8 cellular contexts compared by ENCODE assay signal in the genomic region with DNA sequence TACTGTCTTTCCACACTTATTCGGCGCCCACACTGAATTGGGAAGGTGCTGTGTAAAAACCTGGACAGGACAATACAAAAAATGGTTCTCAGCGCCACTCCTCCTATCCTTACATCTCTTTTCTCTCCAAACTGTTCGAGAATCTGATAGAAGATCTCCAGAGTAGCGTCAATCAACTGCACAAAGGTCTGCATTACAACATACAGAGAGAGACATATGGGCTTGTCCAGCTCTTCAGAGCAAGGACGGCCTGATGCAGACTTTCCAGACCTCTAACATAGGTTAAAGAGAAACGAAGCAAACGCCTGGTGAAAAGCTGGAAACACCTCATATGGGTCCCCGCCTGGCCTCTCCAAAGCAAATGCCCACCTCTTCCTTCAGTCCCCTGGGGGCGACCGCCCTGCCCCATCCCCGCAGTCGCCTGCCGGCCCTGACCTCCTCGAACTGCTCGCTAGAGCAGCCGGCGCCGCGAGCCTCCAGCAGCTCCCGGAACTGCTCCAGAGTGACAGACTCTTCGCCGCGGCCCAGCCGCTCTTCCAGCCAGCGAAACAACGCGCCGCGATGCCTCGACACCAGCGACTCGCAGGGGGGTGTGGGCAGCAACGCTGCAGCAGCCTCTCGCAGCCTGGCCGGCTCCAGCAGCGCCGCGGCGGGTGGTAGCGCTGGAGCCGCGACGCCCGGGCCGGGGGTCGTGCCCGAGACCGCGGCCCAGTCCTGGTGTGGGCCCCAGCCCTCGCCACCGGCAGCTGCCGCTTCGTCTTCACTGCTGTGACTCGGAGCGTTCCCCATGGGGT. TPM values are rescaled to one million over a fixed set of nuclear protein-coding genes. Genes with fewer than 3 reads are reported as not detected.
DNase-seq lines count a peak whose midpoint lies in the region; TF ChIP-seq lines count a peak whose summit lies in the region.

No MANE protein-coding gene starts in this region.

- H3K27ac ChIP-seq in HEK293 (ENCODE audit: extremely low read depth, low read depth, low read length) = peak overlapping the region; percentile 96
- peak overlapping the region; percentile 79 to 100 (median 99) for H3K27ac ChIP-seq in adrenal gland
- H3K27ac ChIP-seq in spleen = peak overlapping the region; percentile 93 to 100 (median 100)

- no peak for TF ChIP-seq CTCF in GM12865 (IDR thresholded peaks at IDR 0.05; ENCODE audit: insufficient read depth, low read depth, low read length, missing control alignments)
- TF ChIP-seq CTCF in HEK293 (tag by site-specific recombination; IDR thresholded peaks at IDR 0.05) = no peak
- no peak for TF ChIP-seq CTCF in adrenal gland (IDR thresholded peaks at IDR 0.05)
- no peak for TF ChIP-seq CTCF in spleen (IDR thresholded peaks at IDR 0.05 in 8 of 11, conservative IDR thresholded peaks at IDR 0.05 in 3 of 11)

- no peak for TF ChIP-seq POLR2A in adrenal gland (IDR thresholded peaks at IDR 0.05)
- TF ChIP-seq POLR2A in spleen (IDR thresholded peaks at IDR 0.05) = no peak

- WGBS in adrenal gland, 4 donors = 3 to 18% (median 6%) methylated on average over 9 to 56 of the region's 56 CpGs
- 4 to 7% (median 5%) methylated on average over 34 to 56 of the region's 56 CpGs for WGBS in spleen, 5 donors

- DNase-seq in GM12865 (ENCODE audit: low read depth) (peak; percentile 47), OCI-M1 (lab: John Stamatoyannopoulos, UW) (peak; percentile 51), adrenal gland (peak; percentile 46 to 65 (median 55)), spleen (no peak), SKM-1 treated with dmso at 0.1 percent for 144 hours (lab: John Stamatoyannopoulos, UW; ENCODE audit: unreplicated experiment) (no peak)
- no peak for DNase-seq in central memory CD4-positive, alpha-beta T cell

- peak overlapping the region; percentile 78 for H3K4me3 ChIP-seq in GM12865 (ENCODE audit: low read depth, low read length)
- peak overlapping the region; percentile 89 for H3K4me3 ChIP-seq in HEK293 (ENCODE audit: low read depth, low read length)
- peak overlapping the region; percentile 18 to 98 (median 90) for H3K4me3 ChIP-seq in adrenal gland
- peak overlapping the region; percentile 93 for H3K4me3 ChIP-seq in iPS-11a (ENCODE audit: low read depth, low read length)
- peak overlapping the region; percentile 85 to 100 (median 98) for H3K4me3 ChIP-seq in spleen

- H3K36me3 ChIP-seq in HEK293 (ENCODE audit: control insufficient read depth in 2 of 2, insufficient read depth in 1 of 2, low read length in 2 of 2) (peaks cover 0 to 21% of the 10 kb centered on the region in 2 experiments; a peak in 1 of 3 replicates), adrenal gland (replicated peaks in 1 of 2) (no peaks in the 10 kb centered on the region), spleen (peaks cover 0 to 35% (median 0%) of the 10 kb centered on the region in 6 donors)

- H3K4me1 ChIP-seq in HEK293 (ENCODE audit: control insufficient read depth, insufficient read depth, low read length) (peaks cover 19% of the 10 kb centered on the region), adrenal gland (replicated peaks in 1 of 2) (peaks cover 24 to 46% of the 10 kb centered on the region in 2 donors), spleen (peaks cover 17 to 69% (median 63%) of the 10 kb centered on the region in 6 donors)

- POLR2A ChIA-PET in HEK293 (lab: Yijun Ruan, JAX) = interaction anchor here (0.6 to 5.3 kb wide), 17 partner anchors 9 to 1822 kb away, joined by 3 to 98 read pairs (median 4); a partner anchor contains a TSS

- intact Hi-C loops in adrenal gland (cut with DNase I) = no loop called here
- intact Hi-C loops in spleen (cut with DNase I; ENCODE audit: low total_unique reads) = no loop called here

- H3K27me3 ChIP-seq in adrenal gland (no peaks in the 10 kb centered on the region), spleen (replicated peaks in 1 of 7) (no peaks in the 10 kb centered on the region)

- H3K9me3 ChIP-seq in HEK293 (ENCODE audit: control insufficient read depth, insufficient read depth, low read depth, low read length) = no peaks in the 10 kb centered on the region
- no peaks in the 10 kb centered on the region for H3K9me3 ChIP-seq in adrenal gland (replicated peaks in 1 of 3)
- H3K9me3 ChIP-seq in spleen = no peaks in the 10 kb centered on the region

- CTCF ChIA-PET in HEK293 (lab: Yijun Ruan, JAX) = interaction anchor here (0.7 kb wide), 2 partner anchors 110 to 219 kb away, joined by 3 read pairs; no protein-coding TSS in a partner anchor

TF ChIP-seq in HEK293, 187 proteins besides CTCF, POLR2A, EP300 and RAD21 (continues in another document):
- peak; percentile 92 for TF ChIP-seq GLIS2 (tag by site-specific recombination; IDR thresholded peaks at IDR 0.05)
- no peak for TF ChIP-seq ZBTB20 (tag by site-specific recombination; IDR thresholded peaks at IDR 0.05)
- TF ChIP-seq GLIS1 (tag by site-specific recombination; IDR thresholded peaks at IDR 0.05) = peak; percentile 74
- no peak for TF ChIP-seq ZNF621 (tag by site-specific recombination; IDR thresholded peaks at IDR 0.05)
- no peak for TF ChIP-seq ZNF121 (tag by site-specific recombination; IDR thresholded peaks at IDR 0.05)
- peak; percentile 49 for TF ChIP-seq ZFHX2 (tag by site-specific recombination; conservative IDR thresholded peaks at IDR 0.05)
- TF ChIP-seq ZNF501 (tag by site-specific recombination; IDR thresholded peaks at IDR 0.05) = no peak
- no peak for TF ChIP-seq ZNF423 (tag by site-specific recombination; IDR thresholded peaks at IDR 0.05)
- no peak for TF ChIP-seq ZNF791 (tag by site-specific recombination; IDR thresholded peaks at IDR 0.05)
- 0 out of 2 replicates have a peak, but pooled peaks have one; percentile 48 for TF ChIP-seq HOXD13 (CRISPR knock-in tag; IDR thresholded peaks at IDR 0.05; ENCODE audit: borderline replicate concordance)
- no peak for TF ChIP-seq ZNF175 (tag by site-specific recombination; IDR thresholded peaks at IDR 0.05)
- peak; percentile 99 for TF ChIP-seq ZNF341 (tag by site-specific recombination; IDR thresholded peaks at IDR 0.05; ENCODE audit: low read depth)
- TF ChIP-seq, protein P1, sequence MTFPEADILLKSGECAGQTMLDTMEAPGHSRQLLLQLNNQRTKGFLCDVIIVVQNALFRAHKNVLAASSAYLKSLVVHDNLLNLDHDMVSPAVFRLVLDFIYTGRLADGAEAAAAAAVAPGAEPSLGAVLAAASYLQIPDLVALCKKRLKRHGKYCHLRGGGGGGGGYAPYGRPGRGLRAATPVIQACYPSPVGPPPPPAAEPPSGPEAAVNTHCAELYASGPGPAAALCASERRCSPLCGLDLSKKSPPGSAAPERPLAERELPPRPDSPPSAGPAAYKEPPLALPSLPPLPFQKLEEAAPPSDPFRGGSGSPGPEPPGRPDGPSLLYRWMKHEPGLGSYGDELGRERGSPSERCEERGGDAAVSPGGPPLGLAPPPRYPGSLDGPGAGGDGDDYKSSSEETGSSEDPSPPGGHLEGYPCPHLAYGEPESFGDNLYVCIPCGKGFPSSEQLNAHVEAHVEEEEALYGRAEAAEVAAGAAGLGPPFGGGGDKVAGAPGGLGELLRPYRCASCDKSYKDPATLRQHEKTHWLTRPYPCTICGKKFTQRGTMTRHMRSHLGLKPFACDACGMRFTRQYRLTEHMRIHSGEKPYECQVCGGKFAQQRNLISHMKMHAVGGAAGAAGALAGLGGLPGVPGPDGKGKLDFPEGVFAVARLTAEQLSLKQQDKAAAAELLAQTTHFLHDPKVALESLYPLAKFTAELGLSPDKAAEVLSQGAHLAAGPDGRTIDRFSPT (tag by site-specific recombination; IDR thresholded peaks at IDR 0.05) = 0 out of 2 replicates have a peak, but pooled peaks have one; percentile 28
- no peak for TF ChIP-seq SP7 (tag by site-specific recombination; IDR thresholded peaks at IDR 0.05)
- 0 out of 2 replicates have a peak, but pooled peaks have one; percentile 20 for TF ChIP-seq ZNF37A (tag by site-specific recombination; IDR thresholded peaks at IDR 0.05)
- TF ChIP-seq, protein P2, sequence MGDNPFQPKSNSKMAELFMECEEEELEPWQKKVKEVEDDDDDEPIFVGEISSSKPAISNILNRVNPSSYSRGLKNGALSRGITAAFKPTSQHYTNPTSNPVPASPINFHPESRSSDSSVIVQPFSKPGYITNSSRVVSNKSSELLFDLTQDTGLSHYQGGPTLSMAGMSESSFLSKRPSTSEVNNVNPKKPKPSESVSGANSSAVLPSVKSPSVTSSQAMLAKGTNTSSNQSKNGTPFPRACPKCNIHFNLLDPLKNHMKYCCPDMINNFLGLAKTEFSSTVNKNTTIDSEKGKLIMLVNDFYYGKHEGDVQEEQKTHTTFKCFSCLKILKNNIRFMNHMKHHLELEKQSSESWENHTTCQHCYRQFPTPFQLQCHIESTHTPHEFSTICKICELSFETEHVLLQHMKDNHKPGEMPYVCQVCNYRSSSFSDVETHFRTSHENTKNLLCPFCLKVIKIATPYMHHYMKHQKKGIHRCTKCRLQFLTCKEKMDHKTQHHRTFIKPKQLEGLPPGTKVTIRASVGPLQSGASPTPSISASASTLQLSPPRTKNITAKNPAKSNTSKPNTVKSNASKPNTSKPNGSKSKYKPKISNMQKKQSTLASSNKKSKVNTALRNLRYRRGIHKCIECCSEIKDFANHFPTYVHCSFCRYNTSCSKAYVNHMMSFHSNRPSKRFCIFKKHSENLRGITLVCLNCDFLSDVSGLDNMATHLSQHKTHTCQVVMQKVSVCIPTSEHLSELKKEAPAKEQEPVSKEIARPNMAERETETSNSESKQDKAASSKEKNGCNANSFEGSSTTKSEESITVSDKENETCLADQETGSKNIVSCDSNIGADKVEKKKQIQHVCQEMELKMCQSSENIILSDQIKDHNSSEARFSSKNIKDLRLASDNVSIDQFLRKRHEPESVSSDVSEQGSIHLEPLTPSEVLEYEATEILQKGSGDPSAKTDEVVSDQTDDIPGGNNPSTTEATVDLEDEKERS (tag by site-specific recombination; IDR thresholded peaks at IDR 0.05) = no peak
- 0 out of 2 replicates have a peak, but pooled peaks have one; percentile 22 for TF ChIP-seq KLF10 (tag by site-specific recombination; IDR thresholded peaks at IDR 0.05)
- peak; percentile 60 for TF ChIP-seq ZSCAN30 (tag by site-specific recombination; IDR thresholded peaks at IDR 0.05)
- TF ChIP-seq ZNF571 (tag by site-specific recombination; IDR thresholded peaks at IDR 0.05) = no peak
- TF ChIP-seq, protein P3, sequence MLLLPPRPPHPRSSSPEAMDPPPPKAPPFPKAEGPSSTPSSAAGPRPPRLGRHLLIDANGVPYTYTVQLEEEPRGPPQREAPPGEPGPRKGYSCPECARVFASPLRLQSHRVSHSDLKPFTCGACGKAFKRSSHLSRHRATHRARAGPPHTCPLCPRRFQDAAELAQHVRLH (tag by site-specific recombination; IDR thresholded peaks at IDR 0.05) = no peak

RNA-seq across cellular contexts. Expression of a gene that starts 0.5 kb away (rescaled TPM):
- 10 to 100 TPM; 33.2 to 73.4 (median 47.8) TPM for total RNA-seq in adrenal gland
- 10 to 100 TPM; 16.9 to 22.7 (median 21.2) TPM for polyA plus RNA-seq in adrenal gland
- total RNA-seq in spleen = 100 to 1,000 TPM in 6 of 7 donors, 10 to 100 TPM in 1; 70.1 to 153 (median 111) TPM
- polyA plus RNA-seq in spleen = 10 to 100 TPM in 1 of 3 donors, 1 to 10 TPM in 2; 5.3 to 12.7 (median 5.5) TPM

RNA-seq across cellular contexts. Expression of a gene that starts 0.7 kb away (rescaled TPM):
- 10 to 100 TPM; 15.8 to 67.3 (median 48.1) TPM for total RNA-seq in adrenal gland
- polyA plus RNA-seq in adrenal gland = 10 to 100 TPM; 23.7 to 31.5 (median 24.7) TPM
- 10 to 100 TPM in 6 of 7 donors, 1 to 10 TPM in 1; 7.5 to 24.7 (median 16.3) TPM for total RNA-seq in spleen
- polyA plus RNA-seq in spleen = 10 to 100 TPM in 2 of 3 donors, 1 to 10 TPM in 1; 9.7 to 14.7 (median 11.0) TPM

Comparison
In these comparisons a context has a peak if more than half of its experiments do, and no peak if none do; other contexts are left out.
1. DNase-seq: peak in GM12865 (single experiment), OCI-M1 (single experiment) and adrenal gland (7 of 7); none in spleen (single experiment), SKM-1 treated with dmso at 0.1 percent for 144 hours (single experiment) and central memory CD4-positive, alpha-beta T cell (single experiment).
2. Peak in every context shown above with its lines, with median percentiles within 50 percentile points of each other: H3K4me3 ChIP-seq and H3K27ac ChIP-seq.